ENCODE assay signal across 17 cellular contexts in genomic region chr15:58340176-58340575, GRCh38.
DNase-seq lines count a peak whose midpoint lies in the region; ATAC-seq and TF ChIP-seq lines count a peak whose summit lies in the region.
"Had no signal": no experiment of that assay in that cellular context is flagged by ENCODE, and none has a peak within 500 bp of the region (broad histone marks: within the 10 kb centered on the region; RNA-seq: fewer than 3 reads in every experiment).

No MANE protein-coding gene starts in this region.

- H3K4me3 Mint-ChIP-seq in CD4-positive, alpha-beta memory T cell: no peak overlapping the region
- H3K4me3 Mint-ChIP-seq: neural crest cell; stimulated activated memory B cell treated with anti-CD40 and anti-IgM and Interleukin-4, amounts not matched to agents 10 μg/mL and 1 μg/mL and 100 μg/mL, for 72 hours had no signal

- no peaks in the 10 kb centered on the region for H3K27me3 Mint-ChIP-seq in CD4-positive, alpha-beta memory T cell

- no peak for ATAC-seq in HG03045 (IDR thresholded peaks at IDR 0.05; ENCODE audit: unreplicated experiment)
- ATAC-seq: left lung; stimulated activated memory B cell treated with anti-CD40 and anti-IgM and Interleukin-4, amounts not matched to agents 10 μg/mL and 1 μg/mL and 100 μg/mL, for 72 hours had no signal

- BruUV-seq in OCI-LY7 (replicated peaks; lab: Mats Ljungman, UMichigan): no TSS peak

- H3K4me2 ChIP-seq in GM23248 (ENCODE audit: unreplicated experiment) (peak overlapping the region; percentile 33), OCI-LY7 (ENCODE audit: low read length) (no peak overlapping the region)
- H3K4me2 ChIP-seq: BLaER1 treated with 17β-estradiol and CSF1 and Interleukin-3, amounts not matched to agents 10 nM and 100 nM had no signal

- DNase-seq in GM23248 (peak; percentile 77), NB4 (ENCODE audit: low read depth) (peak; percentile 26), epithelial cell of esophagus (ENCODE audit: low read depth) (peak; percentile 37), skeletal muscle cell (ENCODE audit: low read depth) (peak; percentile 39), OCI-LY7 (ENCODE audit: low spot score) (no peak), NCI-H526 treated with DMSO at 0.1 percent for 48 hours (lab: John Stamatoyannopoulos, UW) (no peak)
- no peak for DNase-seq in CD4-positive, alpha-beta memory T cell
- DNase-seq: activated CD4-positive, alpha-beta T cell treated with anti-CD3 and anti-CD28 coated beads for 1 hour; activated gamma-delta T cell; left lung; stimulated activated CD4-positive, alpha-beta T cell treated with anti-CD3 and anti-CD28 coated beads, Interleukin-15, amount 100 ng/mL, for 24 hours; thyroid gland had no signal

- no peaks in the 10 kb centered on the region for H3K36me3 ChIP-seq in GM23248 (ENCODE audit: low read depth)
- H3K36me3 ChIP-seq in OCI-LY7 (ENCODE audit: insufficient read depth, low read length): no peaks in the 10 kb centered on the region
- no peaks in the 10 kb centered on the region for H3K36me3 ChIP-seq in CD4-positive, alpha-beta memory T cell (ENCODE audit: insufficient read depth, low read length)
- H3K36me3 ChIP-seq: BLaER1 treated with 17β-estradiol and CSF1 and Interleukin-3, amounts not matched to agents 10 nM and 100 nM; left lung; thyroid gland had no signal

- H2AFZ ChIP-seq in GM23248 (peak overlapping the region; percentile 42), OCI-LY7 (ENCODE audit: low read length) (no peak overlapping the region)

- H3K9me3 Mint-ChIP-seq in CD4-positive, alpha-beta memory T cell: peaks cover 0 to 2% (median 0%) of the 10 kb centered on the region in 8 donors
- H3K9me3 Mint-ChIP-seq: neural crest cell; stimulated activated memory B cell treated with anti-CD40 and anti-IgM and Interleukin-4, amounts not matched to agents 10 μg/mL and 1 μg/mL and 100 μg/mL, for 72 hours had no signal

- intact Hi-C loops in OCI-LY7 (cut with micrococcal nuclease; ENCODE audit: unreplicated experiment): no loop called here
- intact Hi-C loops in CD4-positive, alpha-beta memory T cell (cut with micrococcal nuclease): no loop called here

- WGBS in GM23248 (ENCODE audit: low coverage in 1 of 2, low lambda C conversion rate in 2 of 2, missing lambda C conversion rate in 2 of 2), 2 experiments: 21 to 23% methylated on average over 3 of the region's 3 CpGs

- H3K4me1 ChIP-seq in GM23248 (ENCODE audit: insufficient read depth): no peaks in the 10 kb centered on the region
- H3K4me1 ChIP-seq in OCI-LY7 (ENCODE audit: insufficient read depth, low read length, poor library complexity, severe bottlenecking): no peaks in the 10 kb centered on the region
- no peaks in the 10 kb centered on the region for H3K4me1 ChIP-seq in CD4-positive, alpha-beta memory T cell (ENCODE audit: insufficient read depth, low read length)
- H3K4me1 ChIP-seq: left lung had no signal

- no peaks in the 10 kb centered on the region for H3K27me3 ChIP-seq in GM23248 (replicated peaks; ENCODE audit: insufficient read depth)
- no peaks in the 10 kb centered on the region for H3K27me3 ChIP-seq in CD4-positive, alpha-beta memory T cell (ENCODE audit: insufficient read depth, low read length)
- H3K27me3 ChIP-seq: BLaER1 treated with 17β-estradiol and CSF1 and Interleukin-3, amounts not matched to agents 10 nM and 100 nM; left lung; thyroid gland had no signal

- POLR2A ChIA-PET in OCI-LY7 (lab: Charles Lee): interaction anchor here (4.3 kb wide), 1 partner anchor 15 kb away, joined by 12 read pairs; no protein-coding TSS in a partner anchor
- POLR2A ChIA-PET in CD4-positive, alpha-beta memory T cell (lab: Charles Lee; ENCODE audit: partially characterized antibody): no interaction called here

- H3K9me3 ChIP-seq in GM23248 (ENCODE audit: low read depth) (no peaks in the 10 kb centered on the region), OCI-LY7 (ENCODE audit: low read length) (no peaks in the 10 kb centered on the region)
- H3K9me3 ChIP-seq in CD4-positive, alpha-beta memory T cell (ENCODE audit: control insufficient read depth in 1 of 2, low read length in 2 of 2): no peaks in the 10 kb centered on the region
- H3K9me3 ChIP-seq: BLaER1 treated with 17β-estradiol and CSF1 and Interleukin-3, amounts not matched to agents 10 nM and 100 nM; left lung; thyroid gland had no signal

- no peaks in the 10 kb centered on the region for H3K36me3 Mint-ChIP-seq in CD4-positive, alpha-beta memory T cell
- H3K36me3 Mint-ChIP-seq: stimulated activated memory B cell treated with anti-CD40 and anti-IgM and Interleukin-4, amounts not matched to agents 10 μg/mL and 1 μg/mL and 100 μg/mL, for 72 hours had no signal

- TF ChIP-seq CTCF in NB4 (IDR thresholded peaks at IDR 0.05; ENCODE audit: low read depth, low read length): no peak
- no peak for TF ChIP-seq CTCF in epithelial cell of esophagus (IDR thresholded peaks at IDR 0.05; ENCODE audit: insufficient read depth, low read depth, low read length, missing control alignments)
- no peak for TF ChIP-seq CTCF in OCI-LY7 (conservative IDR thresholded peaks at IDR 0.05; ENCODE audit: low read length)

- H4K20me1 ChIP-seq in GM23248 (ENCODE audit: insufficient read depth): no peaks in the 10 kb centered on the region
- H4K20me1 ChIP-seq in OCI-LY7 (ENCODE audit: insufficient read depth, low read length): no peaks in the 10 kb centered on the region
- H4K20me1 ChIP-seq: BLaER1 treated with 17β-estradiol and CSF1 and Interleukin-3, amounts not matched to agents 10 nM and 100 nM had no signal

- CTCF ChIA-PET in OCI-LY7 (lab: Charles Lee; ENCODE audit: unreplicated experiment): no interaction called here
- CTCF ChIA-PET in CD4-positive, alpha-beta memory T cell (lab: Charles Lee; ENCODE audit: partially characterized antibody): no interaction called here

- H3K9me2 ChIP-seq in GM23248 (ENCODE audit: insufficient read depth): no peaks in the 10 kb centered on the region
- H3K9me2 ChIP-seq in OCI-LY7 (ENCODE audit: insufficient read depth, low read length): no peaks in the 10 kb centered on the region

- H3K27ac ChIP-seq in GM23248: no peak overlapping the region
- no peak overlapping the region for H3K27ac ChIP-seq in OCI-LY7 (ENCODE audit: low read depth, low read length, poor library complexity, severe bottlenecking)
- H3K27ac ChIP-seq in CD4-positive, alpha-beta memory T cell (ENCODE audit: low read depth, low read length): no peak overlapping the region
- H3K27ac ChIP-seq: BLaER1 treated with 17β-estradiol and CSF1 and Interleukin-3, amounts not matched to agents 10 nM and 100 nM; HL-60; left lung; thyroid gland had no signal

- no peak overlapping the region for H3K4me3 ChIP-seq in GM23248
- H3K4me3 ChIP-seq in NB4 (ENCODE audit: low read depth, low read length): no peak overlapping the region
- H3K4me3 ChIP-seq in epithelial cell of esophagus (ENCODE audit: low read length): no peak overlapping the region
- H3K4me3 ChIP-seq in skeletal muscle cell (ENCODE audit: low read depth, low read length): no peak overlapping the region
- H3K4me3 ChIP-seq in OCI-LY7 (ENCODE audit: low read depth, low read length, poor library complexity, severe bottlenecking): no peak overlapping the region
- H3K4me3 ChIP-seq in CD4-positive, alpha-beta memory T cell (ENCODE audit: low read length in 2 of 2): no peak overlapping the region
- H3K4me3 ChIP-seq: BLaER1 treated with 17β-estradiol and CSF1 and Interleukin-3, amounts not matched to agents 10 nM and 100 nM; left lung; thyroid gland had no signal

- no peak overlapping the region for H3K9ac ChIP-seq in GM23248
- H3K9ac ChIP-seq: BLaER1 treated with 17β-estradiol and CSF1 and Interleukin-3, amounts not matched to agents 10 nM and 100 nM had no signal

- no peaks in the 10 kb centered on the region for H3K4me1 Mint-ChIP-seq in CD4-positive, alpha-beta memory T cell
- H3K4me1 Mint-ChIP-seq: neural crest cell; stimulated activated memory B cell treated with anti-CD40 and anti-IgM and Interleukin-4, amounts not matched to agents 10 μg/mL and 1 μg/mL and 100 μg/mL, for 72 hours had no signal

- peaks cover 8% of the 10 kb centered on the region; the same call in 1 of the 2 replicates for H3F3A ChIP-seq in GM23248 (ENCODE audit: insufficient read depth)

- in situ Hi-C loops in GM23248 (cut with MboI): no loop called here

- TF ChIP-seq POLR2A in NB4 (IDR thresholded peaks at IDR 0.05; ENCODE audit: extremely low read depth, insufficient read length): no peak

- H3K27ac Mint-ChIP-seq in CD4-positive, alpha-beta memory T cell: no peak overlapping the region
- H3K27ac Mint-ChIP-seq: stimulated activated memory B cell treated with anti-CD40 and anti-IgM and Interleukin-4, amounts not matched to agents 10 μg/mL and 1 μg/mL and 100 μg/mL, for 72 hours had no signal

- H3K79me2 ChIP-seq in GM23248 (ENCODE audit: insufficient read depth) (no peaks in the 10 kb centered on the region), OCI-LY7 (ENCODE audit: insufficient read depth, low read depth, low read length) (no peaks in the 10 kb centered on the region)

Comparison
In these comparisons a context has a peak if more than half of its experiments do, and no peak if none do; other contexts are left out.
1. DNase-seq: peak in GM23248 (single experiment), NB4 (single experiment), epithelial cell of esophagus (single experiment) and skeletal muscle cell (single experiment); none in OCI-LY7 (single experiment), CD4-positive, alpha-beta memory T cell (0 of 5) and NCI-H526 treated with DMSO at 0.1 percent for 48 hours (single experiment).